18 cellular contexts compared by ENCODE assay signal in genomic region chr5:128345247-128345646, GRCh38.
DNase-seq lines count a peak whose midpoint lies in the region; ATAC-seq and TF ChIP-seq lines count a peak whose summit lies in the region.
"Had no signal": no experiment of that assay in that cellular context is flagged by ENCODE, and none has a peak within 500 bp of the region (broad histone marks: within the 10 kb centered on the region; RNA-seq: fewer than 3 reads in every experiment).

No MANE protein-coding gene starts in this region.

- H3K4me1 Mint-ChIP-seq in HFFc6 (ENCODE audit: low read depth): no peaks in the 10 kb centered on the region
- peaks cover 10% of the 10 kb centered on the region for H3K4me1 Mint-ChIP-seq in osteocyte (ENCODE audit: unreplicated experiment)
- H3K4me1 Mint-ChIP-seq: CD4-positive, alpha-beta memory T cell had no signal

- H3K9me3 Mint-ChIP-seq in HFFc6 (no peaks in the 10 kb centered on the region; the same call in 1 of the 2 replicates), osteocyte (ENCODE audit: unreplicated experiment) (no peaks in the 10 kb centered on the region)

- H3K27ac Mint-ChIP-seq in HFFc6: 0 out of 2 replicates have a peak overlapping the region, but pooled peaks have one; percentile 16
- H3K27ac Mint-ChIP-seq in osteocyte (ENCODE audit: unreplicated experiment): peak overlapping the region; percentile 4
- H3K27ac Mint-ChIP-seq: CD4-positive, alpha-beta memory T cell had no signal

- peaks cover 98% of the 10 kb centered on the region for H3K36me3 ChIP-seq in cardiac muscle cell
- H3K36me3 ChIP-seq in skeletal muscle tissue (ENCODE audit: control insufficient read depth in 3 of 3, insufficient read depth in 3 of 3, low read length in 3 of 3): no peaks in the 10 kb centered on the region
- H3K36me3 ChIP-seq: BE2C; BLaER1 treated with 17β-estradiol and CSF1 and Interleukin-3, amounts not matched to agents 10 nM and 100 nM had no signal

- peaks cover 36% of the 10 kb centered on the region for H3K36me3 Mint-ChIP-seq in HFFc6 (ENCODE audit: low read depth)
- H3K36me3 Mint-ChIP-seq in osteocyte (ENCODE audit: unreplicated experiment): peaks cover 75% of the 10 kb centered on the region
- H3K36me3 Mint-ChIP-seq: CD4-positive, alpha-beta memory T cell had no signal

- DNase-seq in cardiac muscle cell (ENCODE audit: low read depth in 1 of 2, low spot score in 1 of 2) (no peak), Right ventricle myocardium inferior (ENCODE audit: missing footprints) (no peak), HFFc6 (no peak), osteocyte (ENCODE audit: extremely low spot score, unreplicated experiment) (no peak), NCI-H128 (lab: John Stamatoyannopoulos, UW; ENCODE audit: unreplicated experiment) (no peak), Ammon's horn (ENCODE audit: low spot score) (no peak), omental fat pad (ENCODE audit: low spot score) (no peak)
- DNase-seq: BE2C; Calu3; CD4-positive, alpha-beta memory T cell; COR-L47; DMS53; DMS79 treated with DMSO at 0.1 percent for 48 hours; GM23248; H7; HCEC 1CT had no signal

- H3K4me3 Mint-ChIP-seq in HFFc6 (no peak overlapping the region), osteocyte (ENCODE audit: unreplicated experiment) (no peak overlapping the region)
- H3K4me3 Mint-ChIP-seq: CD4-positive, alpha-beta memory T cell had no signal

- H3K27me3 Mint-ChIP-seq in HFFc6 (ENCODE audit: insufficient read depth) (peaks cover 9% of the 10 kb centered on the region), osteocyte (ENCODE audit: unreplicated experiment) (no peaks in the 10 kb centered on the region)

- H3K9ac ChIP-seq in skeletal muscle tissue (ENCODE audit: low read depth in 1 of 3, low read length in 3 of 3): no peak overlapping the region
- H3K9ac ChIP-seq: BLaER1 treated with 17β-estradiol and CSF1 and Interleukin-3, amounts not matched to agents 10 nM and 100 nM; GM23248 had no signal

- H3K4me3 ChIP-seq in cardiac muscle cell (no peak overlapping the region), skeletal muscle tissue (ENCODE audit: low read length in 3 of 3) (peak overlapping the region in 2 of 3 donors; percentile 23 to 32)
- H3K4me3 ChIP-seq: BLaER1 treated with 17β-estradiol and CSF1 and Interleukin-3, amounts not matched to agents 10 nM and 100 nM; GM23248 had no signal

- TF ChIP-seq CTCF in cardiac muscle cell (IDR thresholded peaks at IDR 0.05; ENCODE audit: low read depth, low read length): no peak
- TF ChIP-seq CTCF in HFFc6 (IDR thresholded peaks at IDR 0.05): no peak
- TF ChIP-seq CTCF in osteocyte (IDR thresholded peaks at IDR 0.05): no peak
- TF ChIP-seq CTCF in omental fat pad (IDR thresholded peaks at IDR 0.05): no peak

- H3K27me3 ChIP-seq in cardiac muscle cell (no peaks in the 10 kb centered on the region), skeletal muscle tissue (ENCODE audit: control insufficient read depth in 3 of 3, insufficient read depth in 3 of 3, low read length in 3 of 3) (no peaks in the 10 kb centered on the region)
- H3K27me3 ChIP-seq: BE2C; BLaER1 treated with 17β-estradiol and CSF1 and Interleukin-3, amounts not matched to agents 10 nM and 100 nM had no signal

- H3K4me1 ChIP-seq in cardiac muscle cell (ENCODE audit: low read depth) (peaks cover 35% of the 10 kb centered on the region), skeletal muscle tissue (ENCODE audit: control insufficient read depth in 3 of 3, insufficient read depth in 3 of 3, low read length in 3 of 3) (peaks cover 3 to 10% (median 6%) of the 10 kb centered on the region in 3 donors)
- H3K4me1 ChIP-seq: BE2C had no signal

- intact Hi-C loops in Right ventricle myocardium inferior (cut with DNase I): no loop called here

- peak overlapping the region; percentile 72 for H3K27ac ChIP-seq in cardiac muscle cell
- H3K27ac ChIP-seq in skeletal muscle tissue (ENCODE audit: low read depth, low read length): peak overlapping the region; percentile 64
- H3K27ac ChIP-seq: BLaER1 treated with 17β-estradiol and CSF1 and Interleukin-3, amounts not matched to agents 10 nM and 100 nM; GM23248 had no signal

- ATAC-seq in Right ventricle myocardium inferior (no peak), omental fat pad (ENCODE audit: low FRiP score) (no peak)

- H3K9me3 ChIP-seq in cardiac muscle cell (ENCODE audit: low read depth) (no peaks in the 10 kb centered on the region), skeletal muscle tissue (ENCODE audit: control insufficient read depth in 3 of 3, low read length in 3 of 3) (no peaks in the 10 kb centered on the region)
- H3K9me3 ChIP-seq: BE2C; BLaER1 treated with 17β-estradiol and CSF1 and Interleukin-3, amounts not matched to agents 10 nM and 100 nM had no signal
